Comparison of ENCODE assay signal across 16 cellular contexts in genomic region chr9:81669011-81669739, GRCh38. TPM values are rescaled to one million over a fixed set of nuclear protein-coding genes. Genes with fewer than 3 reads are reported as not detected.
A peak's percentile ranks its signal among the peaks of the same experiment; 100 is the strongest.
DNase-seq lines count a peak whose midpoint lies in the region; ATAC-seq and TF ChIP-seq lines count a peak whose summit lies in the region.
"Had no signal": no experiment of that assay in that cellular context is flagged by ENCODE, and none has a peak within 500 bp of the region (broad histone marks: within the 10 kb centered on the region; RNA-seq: fewer than 3 reads in every experiment).

No MANE protein-coding gene starts in this region.

- intact Hi-C loops in adrenal gland (cut with DNase I) = no loop called here
- intact Hi-C loops in left lung (cut with DNase I) = no loop called here
- intact Hi-C loops in gastrocnemius medialis (cut with DNase I; ENCODE audit: low total_unique reads) = no loop called here

- H3K27ac ChIP-seq in HEK293 (ENCODE audit: extremely low read depth, low read depth, low read length) = peak overlapping the region; percentile 18; the same call in 1 of the 2 replicates
- peak overlapping the region in 3 of 5 donors; percentile 13 to 56 (median 56) for H3K27ac ChIP-seq in adrenal gland
- H3K27ac ChIP-seq in left lung = no peak overlapping the region
- H3K27ac ChIP-seq in gastrocnemius medialis = peak overlapping the region in 3 of 4 donors; percentile 22 to 37 (median 32)
- H3K27ac ChIP-seq: pancreas, SK-N-MC had no signal

- WGBS in adrenal gland, 4 donors = 24 to 40% (median 33%) methylated on average over 7 of the region's 7 CpGs

- POLR2A ChIA-PET in HEK293 (lab: Yijun Ruan, JAX) = no interaction called here

- TF ChIP-seq POLR2A in adrenal gland (IDR thresholded peaks at IDR 0.05) = no peak
- TF ChIP-seq POLR2A in gastrocnemius medialis (IDR thresholded peaks at IDR 0.05) = no peak

- in situ Hi-C loops in gastrocnemius medialis (cut with MboI; ENCODE audit: low sequenced_read_pairs in 4 of 4) = no loop called here

- peaks cover 16 to 45% of the 10 kb centered on the region in 2 experiments; a peak in 2 of 3 replicates for H3K36me3 ChIP-seq in HEK293 (ENCODE audit: control insufficient read depth in 2 of 2, insufficient read depth in 1 of 2, low read length in 2 of 2)
- H3K36me3 ChIP-seq in adrenal gland (replicated peaks in 1 of 2) = no peaks in the 10 kb centered on the region
- H3K36me3 ChIP-seq in left lung = peaks cover 0 to 3% of the 10 kb centered on the region in 2 donors
- H3K36me3 ChIP-seq in gastrocnemius medialis = no peaks in the 10 kb centered on the region
- H3K36me3 ChIP-seq: pancreas had no signal

- peaks cover 24% of the 10 kb centered on the region for H3K4me1 ChIP-seq in HEK293 (ENCODE audit: control insufficient read depth, insufficient read depth, low read length)
- peaks cover 21 to 73% of the 10 kb centered on the region in 2 donors for H3K4me1 ChIP-seq in adrenal gland (replicated peaks in 1 of 2)
- peaks cover 8 to 13% of the 10 kb centered on the region in 2 donors for H3K4me1 ChIP-seq in left lung
- H3K4me1 ChIP-seq in gastrocnemius medialis = peaks cover 73 to 92% of the 10 kb centered on the region in 2 donors

- H3K9me3 ChIP-seq in HEK293 (ENCODE audit: control insufficient read depth, insufficient read depth, low read depth, low read length) (no peaks in the 10 kb centered on the region), adrenal gland (replicated peaks in 1 of 3) (no peaks in the 10 kb centered on the region), left lung (no peaks in the 10 kb centered on the region), gastrocnemius medialis (no peaks in the 10 kb centered on the region)
- H3K9me3 ChIP-seq: pancreas, tibial nerve had no signal

- CTCF ChIA-PET in HEK293 (lab: Yijun Ruan, JAX) = interaction anchor here (0.7 kb wide), 1 partner anchor 199 kb away, joined by 3 read pairs; no protein-coding TSS in a partner anchor

- H3K27me3 ChIP-seq in adrenal gland (no peaks in the 10 kb centered on the region), left lung (no peaks in the 10 kb centered on the region), gastrocnemius medialis (no peaks in the 10 kb centered on the region)
- H3K27me3 ChIP-seq: pancreas, tibial nerve had no signal

- ATAC-seq in left lung (peak; percentile 22), gastrocnemius medialis (no peak), GM19035 (IDR thresholded peaks at IDR 0.05; ENCODE audit: unreplicated experiment) (no peak)

- TF ChIP-seq CTCF in HEK293 (tag by site-specific recombination; IDR thresholded peaks at IDR 0.05) (no peak), adrenal gland (IDR thresholded peaks at IDR 0.05) (no peak), left lung (IDR thresholded peaks at IDR 0.05) (no peak), gastrocnemius medialis (IDR thresholded peaks at IDR 0.05 in 4 of 5, conservative IDR thresholded peaks at IDR 0.05 in 1 of 5) (no peak)

- no peak overlapping the region for H3K4me3 ChIP-seq in HEK293 (ENCODE audit: low read depth, low read length)
- no peak overlapping the region for H3K4me3 ChIP-seq in adrenal gland
- no peak overlapping the region for H3K4me3 ChIP-seq in left lung
- H3K4me3 ChIP-seq in gastrocnemius medialis = peak overlapping the region in 2 of 4 donors; percentile 0 to 8
- H3K4me3 ChIP-seq: pancreas, SK-N-MC, tibial nerve had no signal

- no peak for DNase-seq in adrenal gland
- DNase-seq in left lung = no peak
- no peak for DNase-seq in gastrocnemius medialis
- no peak for DNase-seq in activated CD8-positive, alpha-beta memory T cell treated with anti-CD3 and anti-CD28 coated beads for 24 hours
- no peak for DNase-seq in glomerular visceral epithelial cell (ENCODE audit: extremely low spot score)
- DNase-seq in NCI-H2196 (lab: John Stamatoyannopoulos, UW; ENCODE audit: unreplicated experiment) = no peak
- DNase-seq: anterior cingulate cortex, dermis blood vessel endothelial cell, DMS79, mammary epithelial cell, NCI-H2107, pancreas had no signal

TF ChIP-seq in HEK293, 187 proteins besides CTCF, POLR2A, EP300 and RAD21:
- peak; percentile 25; the same call in 1 of the 2 replicates for TF ChIP-seq FEZF1 (tag by site-specific recombination; IDR thresholded peaks at IDR 0.05)
- no peak for TF ChIP-seq SETDB1 (IDR thresholded peaks at IDR 0.05; ENCODE audit: insufficient read length, low read length)

RNA-seq across cellular contexts. Expression of gene TLE1, which starts 20.2 kb away (rescaled TPM):
- 10 to 100 TPM; 33.3 to 76.4 (median 50.1) TPM for total RNA-seq in adrenal gland
- polyA plus RNA-seq in adrenal gland = 10 to 100 TPM; 40.1 to 52.9 (median 43.7) TPM
- total RNA-seq in left lung = 10 to 100 TPM; 15.1 to 29.2 TPM
- total RNA-seq in gastrocnemius medialis = 100 to 1,000 TPM in 1 of 4 donors, 10 to 100 TPM in 3; 32.0 to 159 (median 55.4) TPM

Comparison
In these comparisons a context has a peak if more than half of its experiments do, and no peak if none do; other contexts are left out.
1. H3K27ac ChIP-seq: peak in HEK293 (single experiment), adrenal gland (3 of 5) and gastrocnemius medialis (3 of 4); none in left lung (0 of 2).